ENCODE assay signal across 2 cellular contexts in genomic region chr15:49058559-49058958, GRCh38.
TF ChIP-seq lines count a peak whose summit lies in the region.

No MANE protein-coding gene starts in this region.

TF ChIP-seq in GM23338, 12 proteins besides CTCF, POLR2A, EP300 and RAD21 (continued from another document):
- TF ChIP-seq REST (IDR thresholded peaks at IDR 0.05; ENCODE audit: unreplicated experiment) (no peak), ETS1 (IDR thresholded peaks at IDR 0.05) (no peak), POLR2AphosphoS5 (IDR thresholded peaks at IDR 0.05; ENCODE audit: low read depth) (no peak), ZNF462 (CRISPR knock-in tag; IDR thresholded peaks at IDR 0.05) (no peak), ZNF114 (CRISPR knock-in tag; IDR thresholded peaks at IDR 0.05) (no peak), JUNB (IDR thresholded peaks at IDR 0.05; ENCODE audit: unreplicated experiment) (no peak), ZNF331 (CRISPR knock-in tag; IDR thresholded peaks at IDR 0.05; ENCODE audit: low read depth) (no peak), STAT1 (IDR thresholded peaks at IDR 0.05; ENCODE audit: unreplicated experiment) (no peak), EZH2phosphoT487 (IDR thresholded peaks at IDR 0.05; ENCODE audit: unreplicated experiment) (no peak)

TF ChIP-seq in WTC11, 78 proteins besides CTCF, POLR2A, EP300 and RAD21 (continued from another document):
- TF ChIP-seq CDX4 (CRISPR knock-in tag; IDR thresholded peaks at IDR 0.05; ENCODE audit: borderline replicate concordance) (no peak), FOXP4 (CRISPR knock-in tag; IDR thresholded peaks at IDR 0.05) (no peak), CREB1 (CRISPR knock-in tag; IDR thresholded peaks at IDR 0.05) (no peak), IRF2 (CRISPR knock-in tag; IDR thresholded peaks at IDR 0.05; ENCODE audit: borderline replicate concordance, low read depth) (no peak), CBFB (CRISPR knock-in tag; IDR thresholded peaks at IDR 0.05; ENCODE audit: low read depth) (no peak), ERG (CRISPR knock-in tag; IDR thresholded peaks at IDR 0.05) (no peak), OVOL2 (CRISPR knock-in tag; IDR thresholded peaks at IDR 0.05; ENCODE audit: borderline replicate concordance) (no peak), ETV6 (CRISPR knock-in tag; IDR thresholded peaks at IDR 0.05) (no peak), ZBTB21 (CRISPR knock-in tag; IDR thresholded peaks at IDR 0.05; ENCODE audit: borderline replicate concordance) (no peak), KAT7 (CRISPR knock-in tag; IDR thresholded peaks at IDR 0.05; ENCODE audit: borderline replicate concordance) (no peak), ZNF416 (CRISPR knock-in tag; IDR thresholded peaks at IDR 0.05) (no peak), NFE2L1 (CRISPR knock-in tag; IDR thresholded peaks at IDR 0.05) (no peak), ZNF532 (CRISPR knock-in tag; IDR thresholded peaks at IDR 0.05; ENCODE audit: borderline replicate concordance) (no peak)
